ENCODE assay signal across 1 cellular context in the genomic region with DNA sequence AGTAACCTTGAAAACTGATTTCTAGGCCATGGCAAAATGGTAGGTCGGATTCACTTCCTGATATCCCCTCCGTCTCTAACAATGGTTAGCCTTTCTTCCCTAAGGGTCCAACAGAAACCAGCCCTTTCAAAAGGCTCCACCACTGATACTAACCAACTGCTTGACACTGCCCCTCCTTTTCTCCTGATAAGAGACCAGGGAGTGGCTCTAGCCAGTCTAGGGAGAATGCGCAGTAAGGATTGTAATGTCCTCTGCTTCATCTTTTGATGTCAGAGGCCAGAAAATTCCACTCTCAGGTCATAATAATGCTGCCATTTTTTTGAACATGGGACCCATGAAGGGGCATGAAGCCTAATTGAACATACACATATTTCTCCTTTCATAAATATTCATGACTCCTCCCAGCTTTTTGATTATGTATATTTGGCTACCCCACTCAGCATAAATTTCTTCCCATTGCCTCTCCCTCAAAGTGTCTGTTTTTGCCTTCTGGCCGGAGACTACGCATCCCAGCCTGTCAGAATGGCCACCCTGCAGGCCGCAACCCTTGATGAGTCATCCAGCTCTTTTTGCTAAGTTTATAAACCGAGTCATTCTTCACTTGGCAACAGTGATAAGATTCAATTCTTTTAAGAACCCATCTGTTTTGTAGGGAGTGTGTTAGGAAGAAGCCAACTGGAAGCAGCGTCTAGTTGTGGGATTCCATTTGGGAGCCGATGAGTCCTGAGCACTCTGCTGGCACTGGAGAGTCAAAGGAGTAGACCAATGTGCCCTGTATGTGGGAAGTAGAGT.
TF ChIP-seq lines count a peak whose summit lies in the region.

No MANE protein-coding gene starts in this region.

TF ChIP-seq in IMR-90, 13 proteins besides CTCF, POLR2A, EP300 and RAD21:
- TF ChIP-seq, protein P1, sequence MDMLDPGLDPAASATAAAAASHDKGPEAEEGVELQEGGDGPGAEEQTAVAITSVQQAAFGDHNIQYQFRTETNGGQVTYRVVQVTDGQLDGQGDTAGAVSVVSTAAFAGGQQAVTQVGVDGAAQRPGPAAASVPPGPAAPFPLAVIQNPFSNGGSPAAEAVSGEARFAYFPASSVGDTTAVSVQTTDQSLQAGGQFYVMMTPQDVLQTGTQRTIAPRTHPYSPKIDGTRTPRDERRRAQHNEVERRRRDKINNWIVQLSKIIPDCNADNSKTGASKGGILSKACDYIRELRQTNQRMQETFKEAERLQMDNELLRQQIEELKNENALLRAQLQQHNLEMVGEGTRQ (IDR thresholded peaks at IDR 0.05; ENCODE audit: low read depth, low read length): no peak
- TF ChIP-seq MAFK (IDR thresholded peaks at IDR 0.05; ENCODE audit: low read depth, low read length) (no peak), NFE2L2 (IDR thresholded peaks at IDR 0.05; ENCODE audit: low read depth, low read length) (no peak), FOS (IDR thresholded peaks at IDR 0.05; ENCODE audit: low read depth, low read length) (no peak), BHLHE40 (IDR thresholded peaks at IDR 0.05; ENCODE audit: low read depth, low read length) (no peak), CHD1 (IDR thresholded peaks at IDR 0.05; ENCODE audit: low read depth, low read length) (no peak), RFX5 (IDR thresholded peaks at IDR 0.05; ENCODE audit: low read depth, low read length) (no peak), ELK1 (IDR thresholded peaks at IDR 0.05; ENCODE audit: borderline replicate concordance, low read depth, low read length) (no peak), MXI1 (IDR thresholded peaks at IDR 0.05; ENCODE audit: borderline replicate concordance, low read depth, low read length) (no peak), MAZ (IDR thresholded peaks at IDR 0.05; ENCODE audit: borderline replicate concordance, low read depth, low read length) (no peak), RCOR1 (IDR thresholded peaks at IDR 0.05; ENCODE audit: insufficient replicate concordance, low read length) (no peak), CEBPB (IDR thresholded peaks at IDR 0.05; ENCODE audit: low read depth, low read length) (no peak), SMC3 (IDR thresholded peaks at IDR 0.05; ENCODE audit: low read depth, low read length) (no peak)
TF ChIP-seq in IMR-90: peak in this region for 0.
